2 cellular contexts compared by ENCODE assay signal in genomic region chr14:68135028-68135427, GRCh38.
TF ChIP-seq lines count a peak whose summit lies in the region.

No MANE protein-coding gene starts in this region.

TF ChIP-seq in SK-N-SH, 30 proteins besides CTCF, POLR2A, EP300 and RAD21:
- TF ChIP-seq MEF2A (IDR thresholded peaks at IDR 0.05; ENCODE audit: borderline replicate concordance, low read depth) (no peak), USF1 (IDR thresholded peaks at IDR 0.05; ENCODE audit: borderline replicate concordance, low read depth) (no peak), RCOR1 (IDR thresholded peaks at IDR 0.05; ENCODE audit: low read length) (no peak)

TF ChIP-seq in SK-N-SH treated with all-trans-retinoic acid at 6 μM for 48 hours, 23 proteins besides CTCF, POLR2A, EP300 and RAD21:
- no peak for TF ChIP-seq ZNF565 (CRISPR knock-in tag; conservative IDR thresholded peaks at IDR 0.05; ENCODE audit: low read depth)
- no peak for TF ChIP-seq GLIS3 (CRISPR knock-in tag; IDR thresholded peaks at IDR 0.05)
- no peak for TF ChIP-seq POU6F1 (CRISPR knock-in tag; IDR thresholded peaks at IDR 0.05; ENCODE audit: borderline replicate concordance, low read depth)
- no peak for TF ChIP-seq ZC3H10 (CRISPR knock-in tag; IDR thresholded peaks at IDR 0.05)
- TF ChIP-seq CREB5 (CRISPR knock-in tag; IDR thresholded peaks at IDR 0.05; ENCODE audit: low read depth) = no peak
- no peak for TF ChIP-seq PPARA (CRISPR knock-in tag; IDR thresholded peaks at IDR 0.05; ENCODE audit: borderline replicate concordance)
- no peak for TF ChIP-seq TSHZ2 (CRISPR knock-in tag; IDR thresholded peaks at IDR 0.05)
- no peak for TF ChIP-seq RARB (CRISPR knock-in tag; IDR thresholded peaks at IDR 0.05)
- TF ChIP-seq ISL1 (CRISPR knock-in tag; IDR thresholded peaks at IDR 0.05) = no peak
- TF ChIP-seq ZNF70 (CRISPR knock-in tag; IDR thresholded peaks at IDR 0.05) = no peak
- TF ChIP-seq ZFP3 (CRISPR knock-in tag; IDR thresholded peaks at IDR 0.05) = no peak
TF ChIP-seq in SK-N-SH treated with all-trans-retinoic acid at 6 μM for 48 hours: peak in this region for 0.
